In the genomic region with DNA sequence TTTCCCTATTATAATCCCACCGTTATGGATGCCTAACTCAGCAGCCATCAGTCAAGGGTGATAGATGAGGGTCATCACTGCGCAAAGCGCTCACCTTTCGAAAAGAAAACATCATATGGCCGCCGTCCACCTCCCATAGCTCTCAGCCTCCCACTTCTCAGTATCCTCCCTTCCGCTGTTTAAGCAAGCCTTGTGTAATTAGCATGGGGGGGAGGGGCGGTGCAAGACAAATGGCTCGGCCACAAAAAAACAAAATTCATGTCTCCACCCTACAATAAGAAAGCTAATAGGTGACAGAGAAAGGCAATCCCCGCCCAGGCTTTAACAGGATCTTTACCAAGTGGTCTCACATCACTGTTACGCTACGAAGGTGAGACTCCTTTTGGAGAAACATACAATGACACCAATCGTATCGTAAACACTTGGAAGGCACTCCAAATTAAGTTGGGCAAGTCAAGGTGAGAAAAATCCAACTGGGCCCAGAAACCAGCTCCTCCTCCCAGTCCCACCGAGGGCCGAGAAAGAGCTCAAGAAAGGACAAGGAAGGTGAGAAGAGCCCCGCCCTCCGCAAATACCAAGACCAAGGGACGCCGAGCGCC, we compare ENCODE assay signal across 9 cellular contexts. TPM values are rescaled to one million over a fixed set of nuclear protein-coding genes. Genes with fewer than 3 reads are reported as not detected.
DNase-seq lines count a peak whose midpoint lies in the region; ATAC-seq and TF ChIP-seq lines count a peak whose summit lies in the region.
"Had no signal": no experiment of that assay in that cellular context is flagged by ENCODE, and none has a peak within 500 bp of the region (broad histone marks: within the 10 kb centered on the region; RNA-seq: fewer than 3 reads in every experiment).

No MANE protein-coding gene starts in this region.

- peak overlapping the region; percentile 100 for H3K27ac Mint-ChIP-seq in CD8-positive, alpha-beta T cell

- H3K4me1 Mint-ChIP-seq in CD8-positive, alpha-beta T cell (ENCODE audit: low read depth) = peaks cover 56% of the 10 kb centered on the region

- H3K9me3 Mint-ChIP-seq in CD8-positive, alpha-beta T cell = no peaks in the 10 kb centered on the region

- H3K4me2 ChIP-seq in PC-3 (ENCODE audit: low read length) = peak overlapping the region; percentile 92

- POLR2A ChIA-PET in CD8-positive, alpha-beta T cell (lab: Charles Lee) = interaction anchor here (1.0 to 2.8 kb wide), 29 partner anchors 9 to 655 kb away, joined by 3 to 41 read pairs (median 4); a partner anchor contains a TSS
- POLR2A ChIA-PET in PC-3 (lab: Charles Lee; ENCODE audit: unreplicated experiment) = interaction anchor here (0.5 to 1.4 kb wide), 7 partner anchors 14 to 1777 kb away, joined by 3 to 7 read pairs (median 4); no protein-coding TSS in a partner anchor

- intact Hi-C loops in CD8-positive, alpha-beta T cell (cut with DNase I, micrococcal nuclease) = loop anchor here (1.0 to 10.0 kb wide), 10 partner anchors 43 to 1476 kb away; a partner anchor contains a TSS
- intact Hi-C loops in PC-3 (cut with micrococcal nuclease) (no loop called here), ovary (cut with DNase I) (loop anchor here in 2 of 4 donors (10.0 kb wide), 2 partner anchors 74 to 294 kb away; a partner anchor contains a TSS)

- TF ChIP-seq EP300 in gastroesophageal sphincter (IDR thresholded peaks at IDR 0.05) = no peak
- no peak for TF ChIP-seq EP300 in ovary (IDR thresholded peaks at IDR 0.05)

- no TSS peak for BruUV-seq in PC-3 (replicated peaks; lab: Mats Ljungman, UMichigan)

- peaks cover 45% of the 10 kb centered on the region for H4K20me1 ChIP-seq in PC-3 (ENCODE audit: low read length)

- H3K36me3 Mint-ChIP-seq in CD8-positive, alpha-beta T cell = peaks cover 49% of the 10 kb centered on the region

- H3K4me3 Mint-ChIP-seq in CD8-positive, alpha-beta T cell = peak overlapping the region; percentile 98

- peaks cover 66% of the 10 kb centered on the region for H3K79me2 ChIP-seq in PC-3 (ENCODE audit: low read length)

- CTCF ChIA-PET in CD8-positive, alpha-beta T cell (lab: Charles Lee) = interaction anchor here (0.9 to 17.2 kb wide), 11 partner anchors 9 to 289 kb away, joined by 3 to 660 read pairs (median 5); a partner anchor contains a TSS
- CTCF ChIA-PET in PC-3 (lab: Charles Lee) = interaction anchor here (1.0 kb wide), 1 partner anchor 47 kb away, joined by 6 read pairs; no protein-coding TSS in a partner anchor

- H3K4me1 ChIP-seq in CD8-positive, alpha-beta T cell (ENCODE audit: insufficient read depth, low read length) = peaks cover 35% of the 10 kb centered on the region
- H3K4me1 ChIP-seq in PC-3 (ENCODE audit: insufficient read depth, low read length) = peaks cover 26% of the 10 kb centered on the region
- H3K4me1 ChIP-seq in gastroesophageal sphincter = peaks cover 9 to 63% (median 26%) of the 10 kb centered on the region in 3 donors
- peaks cover 11% of the 10 kb centered on the region for H3K4me1 ChIP-seq in ovary (ENCODE audit: insufficient read depth)

- DNase-seq in CD8-positive, alpha-beta T cell = peak; percentile 48 to 89 (median 72)
- peak; percentile 37 for DNase-seq in PC-3
- DNase-seq in activated effector memory CD4-positive, alpha-beta T cell treated with Interleukin-2 at 50 U/mL for 16 hours = peak; percentile 62
- peak in 4 of 5 donors; percentile 36 to 62 (median 52) for DNase-seq in ovary

- no peaks in the 10 kb centered on the region for H3K9me2 ChIP-seq in PC-3 (replicated peaks; ENCODE audit: low read length)

- peak; percentile 56 for ATAC-seq in CD8-positive, alpha-beta T cell
- ATAC-seq in HG02678 (IDR thresholded peaks at IDR 0.05; ENCODE audit: unreplicated experiment) (peak; percentile 14), PC-3 (0 out of 2 replicates have a peak, but pooled peaks have one; percentile 5), gastroesophageal sphincter (no peak), GM19452 (IDR thresholded peaks at IDR 0.05; ENCODE audit: unreplicated experiment) (no peak), HG03280 (IDR thresholded peaks at IDR 0.05; ENCODE audit: unreplicated experiment) (no peak)

- H3K36me3 ChIP-seq in CD8-positive, alpha-beta T cell (ENCODE audit: insufficient read depth, low read length) = peaks cover 25% of the 10 kb centered on the region
- H3K36me3 ChIP-seq in PC-3 (ENCODE audit: low read depth, low read length) = peaks cover 41% of the 10 kb centered on the region
- peaks cover 2 to 43% of the 10 kb centered on the region in 2 donors for H3K36me3 ChIP-seq in gastroesophageal sphincter
- H3K36me3 ChIP-seq in ovary = no peaks in the 10 kb centered on the region

- no peaks in the 10 kb centered on the region for H3K27me3 ChIP-seq in CD8-positive, alpha-beta T cell (ENCODE audit: insufficient read depth, low read length)
- H3K27me3 ChIP-seq in PC-3 (ENCODE audit: low read length) (no peaks in the 10 kb centered on the region), gastroesophageal sphincter (no peaks in the 10 kb centered on the region), ovary (no peaks in the 10 kb centered on the region)

- no peak for TF ChIP-seq CTCF in CD8-positive, alpha-beta T cell (IDR thresholded peaks at IDR 0.05)
- no peak for TF ChIP-seq CTCF in PC-3 (conservative IDR thresholded peaks at IDR 0.05; ENCODE audit: low read depth, low read length)
- TF ChIP-seq CTCF in gastroesophageal sphincter (IDR thresholded peaks at IDR 0.05) = no peak
- no peak for TF ChIP-seq CTCF in ovary (IDR thresholded peaks at IDR 0.05)

- peak overlapping the region; percentile 86 for H3K4me3 ChIP-seq in CD8-positive, alpha-beta T cell (ENCODE audit: low read depth, low read length)
- H3K4me3 ChIP-seq in PC-3 (ENCODE audit: low read length) (peak overlapping the region; percentile 92), gastroesophageal sphincter (peak overlapping the region; percentile 76 to 92), ovary (peak overlapping the region; percentile 63)

- peak overlapping the region; percentile 82; the same call in 1 of the 2 replicates for H2AFZ ChIP-seq in PC-3 (ENCODE audit: low read length)

- 1% methylated on average over 14 to 18 of the region's 21 CpGs for WGBS in gastroesophageal sphincter (ENCODE audit: low coverage in 1 of 2), 2 donors
- 0% methylated on average over 21 of the region's 21 CpGs for WGBS in ovary, 3 donors

- H3K27me3 Mint-ChIP-seq in CD8-positive, alpha-beta T cell (ENCODE audit: low read depth) = no peaks in the 10 kb centered on the region

- H3K27ac ChIP-seq in CD8-positive, alpha-beta T cell (ENCODE audit: low read depth, low read length) = peak overlapping the region; percentile 95
- H3K27ac ChIP-seq in PC-3 (ENCODE audit: low read length) = peak overlapping the region; percentile 90
- H3K27ac ChIP-seq in gastroesophageal sphincter = peak overlapping the region; percentile 83 to 96 (median 94)
- peak overlapping the region; percentile 80 to 97 for H3K27ac ChIP-seq in ovary

- H3K9me3 ChIP-seq in CD8-positive, alpha-beta T cell (ENCODE audit: low read length) = no peaks in the 10 kb centered on the region
- H3K9me3 ChIP-seq in PC-3 (ENCODE audit: low read length) (no peaks in the 10 kb centered on the region), gastroesophageal sphincter (no peaks in the 10 kb centered on the region), ovary (no peaks in the 10 kb centered on the region)

- H3F3A ChIP-seq in PC-3 (ENCODE audit: low read length, unreplicated experiment) = no peaks in the 10 kb centered on the region

- TF ChIP-seq POLR2A in gastroesophageal sphincter (IDR thresholded peaks at IDR 0.05) (no peak), ovary (IDR thresholded peaks at IDR 0.05) (no peak)

- H3K9ac ChIP-seq in PC-3 (ENCODE audit: low read length) = peak overlapping the region; percentile 99

RNA-seq across cellular contexts. Expression of a gene that starts 0.6 kb away (rescaled TPM):
- 100 to 1,000 TPM; 483 to 518 TPM for total RNA-seq in CD8-positive, alpha-beta T cell
- 410 and 465 TPM in 2 replicates for total RNA-seq in PC-3 (2014; rRNA removed)
- total RNA-seq in gastroesophageal sphincter = 100 to 1,000 TPM; 125 to 327 (median 217) TPM
- 100 to 1,000 TPM; 212 to 404 (median 362) TPM for total RNA-seq in ovary
- polyA plus RNA-seq in ovary = 100 to 1,000 TPM; 219 to 278 TPM

RNA-seq across cellular contexts. Expression of a gene that starts 5.2 kb away (rescaled TPM):
- 1 to 10 TPM; 1.3 to 3.0 TPM for total RNA-seq in CD8-positive, alpha-beta T cell
- total RNA-seq in PC-3 (2014; rRNA removed) (1.1 and 1.2 TPM in 2 replicates), gastroesophageal sphincter (1 to 10 TPM; 1.3 to 5.7 (median 2.9) TPM), ovary (1 to 10 TPM in 6 of 7 donors, under 1 TPM in 1; 0.93 to 3.7 (median 2.3) TPM)
- 1 to 10 TPM; 3.0 to 9.3 TPM for polyA plus RNA-seq in ovary

RNA-seq across cellular contexts. Expression of a gene that starts 6.2 kb away (rescaled TPM):
- 1 to 10 TPM; 6.1 to 7.0 TPM for total RNA-seq in CD8-positive, alpha-beta T cell
- total RNA-seq in PC-3 (2014; rRNA removed) = 38.2 and 46.9 TPM in 2 replicates
- 10 to 100 TPM; 21.3 to 44.2 (median 28.5) TPM for total RNA-seq in gastroesophageal sphincter
- total RNA-seq in ovary = 10 to 100 TPM; 23.6 to 32.4 (median 27.5) TPM
- polyA plus RNA-seq in ovary = 10 to 100 TPM in 1 of 2 donors, 1 to 10 TPM in 1; 8.2 to 46.0 TPM

RNA-seq across cellular contexts. Expression of a gene that starts 12.4 kb away (rescaled TPM):
- total RNA-seq in CD8-positive, alpha-beta T cell = not detected
- not detected in 2 replicates for total RNA-seq in PC-3 (2014; rRNA removed)
- total RNA-seq in gastroesophageal sphincter = not detected
- not detected for total RNA-seq in ovary
- not detected for polyA plus RNA-seq in ovary
- total RNA-seq: T-helper 1 cell treated with Interleukin-12 subunit alpha and Interleukin-12 subunit beta and Interleukin-4 antibody, amounts not matched to agents 30 ng/mL and 1 ng/mL, for 36 hours had no signal

RNA-seq across cellular contexts. Expression of a gene that starts 30.9 kb away (rescaled TPM):
- 10 to 100 TPM; 17.1 to 17.2 TPM for total RNA-seq in CD8-positive, alpha-beta T cell
- total RNA-seq in PC-3 (2014; rRNA removed) = not detected in 2 replicates
- not detected for total RNA-seq in gastroesophageal sphincter
- 1 to 10 TPM in 1 of 7 donors, under 1 TPM in 1, not detected in 5; 0.18 to 1.3 TPM for total RNA-seq in ovary
- polyA plus RNA-seq in ovary = under 1 TPM; 0.17 to 0.43 TPM

Comparison
In these comparisons a context has a peak if more than half of its experiments do, and no peak if none do; other contexts are left out.
1. ATAC-seq: peak in CD8-positive, alpha-beta T cell (single experiment), HG02678 (single experiment) and PC-3 (single experiment); none in gastroesophageal sphincter (single experiment), GM19452 (single experiment) and HG03280 (single experiment).
2. Peak in every context shown above with its lines, with median percentiles within 50 percentile points of each other: DNase-seq, H3K27ac ChIP-seq and H3K4me3 ChIP-seq.